Comparison of ENCODE assay signal across 9 cellular contexts in genomic region chr1:203504400-203505250, GRCh38. TPM values are rescaled to one million over a fixed set of nuclear protein-coding genes. Genes with fewer than 3 reads are reported as not detected.
A peak's percentile ranks its signal among the peaks of the same experiment; 100 is the strongest.
DNase-seq lines count a peak whose midpoint lies in the region; ATAC-seq and TF ChIP-seq lines count a peak whose summit lies in the region.
"Had no signal": no experiment of that assay in that cellular context is flagged by ENCODE, and none has a peak within 500 bp of the region (broad histone marks: within the 10 kb centered on the region; RNA-seq: fewer than 3 reads in every experiment).

No MANE protein-coding gene starts in this region.

- peak overlapping the region; percentile 37; the same call in 1 of the 2 replicates for H2AFZ ChIP-seq in MM.1S (ENCODE audit: low read length)

- peak overlapping the region; percentile 13; the same call in 1 of the 2 replicates for H3K4me2 ChIP-seq in MM.1S (ENCODE audit: low read depth, low read length)

- H3K4me1 Mint-ChIP-seq in activated T-helper 17 cell treated with anti-CD3 and anti-CD28 coated beads, Interleukin-2, amount 50 U/mL, for 72 hours: no peaks in the 10 kb centered on the region

- no peaks in the 10 kb centered on the region for H3K4me1 ChIP-seq in MM.1S (ENCODE audit: low read length)
- peaks cover 4 to 11% of the 10 kb centered on the region in 2 experiments for H3K4me1 ChIP-seq in neutrophil (ENCODE audit: control insufficient read depth in 1 of 2, insufficient read depth in 1 of 2, low read depth in 1 of 2, low read length in 1 of 2)
- peaks cover 56% of the 10 kb centered on the region for H3K4me1 ChIP-seq in stomach smooth muscle (ENCODE audit: control insufficient read depth, insufficient read depth, low read length)

- no peaks in the 10 kb centered on the region for H3K36me3 Mint-ChIP-seq in activated T-helper 17 cell treated with anti-CD3 and anti-CD28 coated beads, Interleukin-2, amount 50 U/mL, for 72 hours (ENCODE audit: low read depth)
- H3K36me3 Mint-ChIP-seq: activated naive CD4-positive, alpha-beta T cell treated with anti-CD3 and anti-CD28 coated beads, Interleukin-2, amount 50 U/mL, for 24 hours had no signal

- no peaks in the 10 kb centered on the region for H4K20me1 ChIP-seq in MM.1S (ENCODE audit: insufficient read depth, low read length)

- no peaks in the 10 kb centered on the region for H3F3A ChIP-seq in MM.1S (ENCODE audit: insufficient read depth, low read length)

- TF ChIP-seq CTCF in MM.1S (IDR thresholded peaks at IDR 0.05; ENCODE audit: low read length) (peak; percentile 94), fibroblast of villous mesenchyme (IDR thresholded peaks at IDR 0.05; ENCODE audit: insufficient read depth, low read depth, low read length) (peak; percentile 72), neutrophil (IDR thresholded peaks at IDR 0.05) (peak; percentile 80)

- H3K4me3 ChIP-seq in MM.1S (ENCODE audit: low read length): no peak overlapping the region
- H3K4me3 ChIP-seq in fibroblast of villous mesenchyme (ENCODE audit: low read depth, low read length): no peak overlapping the region
- no peak overlapping the region for H3K4me3 ChIP-seq in neutrophil (ENCODE audit: low read depth in 1 of 2, low read length in 1 of 2)
- H3K4me3 ChIP-seq in stomach smooth muscle (ENCODE audit: low read length in 2 of 2): peak overlapping the region in 1 of 2 donors; percentile 22

- H3K27me3 Mint-ChIP-seq in activated T-helper 17 cell treated with anti-CD3 and anti-CD28 coated beads, Interleukin-2, amount 50 U/mL, for 72 hours: peaks cover 4% of the 10 kb centered on the region
- H3K27me3 Mint-ChIP-seq: activated naive CD4-positive, alpha-beta T cell treated with anti-CD3 and anti-CD28 coated beads, Interleukin-2, amount 50 U/mL, for 24 hours had no signal

- no peaks in the 10 kb centered on the region for H3K27me3 ChIP-seq in MM.1S (replicated peaks; ENCODE audit: insufficient read depth, low read length)
- H3K27me3 ChIP-seq in neutrophil: no peaks in the 10 kb centered on the region
- no peaks in the 10 kb centered on the region for H3K27me3 ChIP-seq in stomach smooth muscle (ENCODE audit: control insufficient read depth in 1 of 2, insufficient read depth in 2 of 2, low read length in 2 of 2)

- no peaks in the 10 kb centered on the region for H3K9me3 Mint-ChIP-seq in activated T-helper 17 cell treated with anti-CD3 and anti-CD28 coated beads, Interleukin-2, amount 50 U/mL, for 72 hours
- H3K9me3 Mint-ChIP-seq: activated naive CD4-positive, alpha-beta T cell treated with anti-CD3 and anti-CD28 coated beads, Interleukin-2, amount 50 U/mL, for 24 hours had no signal

- H3K9me3 ChIP-seq in MM.1S (replicated peaks; ENCODE audit: insufficient read depth, low read length): no peaks in the 10 kb centered on the region
- no peaks in the 10 kb centered on the region for H3K9me3 ChIP-seq in neutrophil
- H3K9me3 ChIP-seq in stomach smooth muscle (ENCODE audit: control insufficient read depth in 2 of 2, low read length in 2 of 2): no peaks in the 10 kb centered on the region

- ATAC-seq in activated T-helper 17 cell treated with anti-CD3 and anti-CD28 coated beads, Interleukin-2, amount 50 U/mL, for 72 hours (replicated peaks): peak; percentile 86
- no peak for ATAC-seq in HG02571 (IDR thresholded peaks at IDR 0.05; ENCODE audit: unreplicated experiment)

- no peak overlapping the region for H3K4me3 Mint-ChIP-seq in activated T-helper 17 cell treated with anti-CD3 and anti-CD28 coated beads, Interleukin-2, amount 50 U/mL, for 72 hours
- H3K4me3 Mint-ChIP-seq: activated naive CD4-positive, alpha-beta T cell treated with anti-CD3 and anti-CD28 coated beads, Interleukin-2, amount 50 U/mL, for 24 hours had no signal

- no peak overlapping the region for H3K27ac Mint-ChIP-seq in activated T-helper 17 cell treated with anti-CD3 and anti-CD28 coated beads, Interleukin-2, amount 50 U/mL, for 72 hours
- H3K27ac Mint-ChIP-seq: activated naive CD4-positive, alpha-beta T cell treated with anti-CD3 and anti-CD28 coated beads, Interleukin-2, amount 50 U/mL, for 24 hours had no signal

- H3K36me3 ChIP-seq in MM.1S (replicated peaks; ENCODE audit: insufficient read depth, low read length) (no peaks in the 10 kb centered on the region), neutrophil (no peaks in the 10 kb centered on the region), stomach smooth muscle (ENCODE audit: control insufficient read depth in 2 of 2, insufficient read depth in 2 of 2, low read length in 2 of 2) (no peaks in the 10 kb centered on the region)

- H3K9ac ChIP-seq in MM.1S (ENCODE audit: low read length): no peak overlapping the region
- H3K9ac ChIP-seq in stomach smooth muscle (ENCODE audit: low read length in 2 of 2): no peak overlapping the region

- H3K9me2 ChIP-seq in MM.1S (replicated peaks; ENCODE audit: insufficient read depth, low read length): no peaks in the 10 kb centered on the region

- H3K79me2 ChIP-seq in MM.1S (ENCODE audit: low read length): no peaks in the 10 kb centered on the region

- H3K27ac ChIP-seq in MM.1S (ENCODE audit: low read length) (no peak overlapping the region), neutrophil (no peak overlapping the region), stomach smooth muscle (ENCODE audit: low read length) (peak overlapping the region; percentile 31)

- DNase-seq in DMS79 (lab: John Stamatoyannopoulos, UW) (peak; percentile 8), MM.1S (peak; percentile 77), SIG-M5 (lab: John Stamatoyannopoulos, UW) (peak; percentile 24), fibroblast of villous mesenchyme (ENCODE audit: low read depth) (peak; percentile 83)

RNA-seq across cellular contexts. Expression of gene OPTC, which starts 10.7 kb away (rescaled TPM):
- total RNA-seq in activated T-helper 17 cell treated with anti-CD3 and anti-CD28 coated beads, Interleukin-2, amount 50 U/mL, for 72 hours: not detected
- not detected in 2 replicates for total RNA-seq in fibroblast of villous mesenchyme

RNA-seq across cellular contexts. Expression of gene PRELP, which starts 29.0 kb away (rescaled TPM):
- total RNA-seq in activated T-helper 17 cell treated with anti-CD3 and anti-CD28 coated beads, Interleukin-2, amount 50 U/mL, for 72 hours: not detected
- total RNA-seq in fibroblast of villous mesenchyme: under 0.01 and 0.43 TPM in 2 replicates

Comparison
In these comparisons a context has a peak if more than half of its experiments do, and no peak if none do; other contexts are left out.
1. DNase-seq: peak in every context shown above with its lines; median percentile 83 in fibroblast of villous mesenchyme; 77 in MM.1S; 24 in SIG-M5; 8 in DMS79.